8 cellular contexts compared by ENCODE assay signal in the genomic region with DNA sequence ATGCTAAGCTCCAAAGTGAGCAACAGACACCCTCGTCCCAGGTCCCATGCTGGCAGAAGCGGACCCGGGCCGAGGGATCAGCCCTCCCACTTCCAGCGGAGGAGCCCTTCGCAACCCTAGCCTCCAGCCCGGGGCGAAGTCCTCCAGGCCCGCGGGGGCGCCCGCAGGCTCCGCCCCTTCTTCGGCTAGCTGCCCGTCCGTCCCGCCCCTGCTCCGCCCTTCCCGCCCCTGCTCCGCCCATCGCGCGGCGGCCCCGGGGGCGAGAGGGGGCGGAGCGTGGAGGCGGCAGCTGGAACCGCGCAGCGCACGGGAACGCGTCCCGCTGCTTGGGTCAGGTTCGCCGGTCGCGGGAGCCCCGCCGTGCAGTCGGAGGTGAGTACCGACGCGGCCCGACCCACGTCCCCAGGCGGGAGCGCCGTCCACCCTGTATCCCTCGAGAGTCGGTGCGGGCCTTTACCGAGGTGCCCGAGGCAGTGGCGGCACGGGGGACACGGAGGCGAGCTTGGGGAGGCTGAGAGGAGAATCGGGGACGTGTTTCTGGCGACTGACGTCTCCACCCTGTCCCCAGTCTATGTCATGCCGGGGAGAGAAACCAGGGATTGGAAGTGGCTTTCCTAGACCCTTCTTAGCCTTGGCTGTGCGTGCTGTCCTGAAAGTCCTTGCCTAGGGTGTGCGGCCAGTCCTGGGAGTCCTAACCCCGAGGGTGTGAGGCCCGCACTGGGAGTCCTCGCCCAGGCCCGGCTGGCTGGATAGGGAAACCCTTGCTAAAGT. TPM values are rescaled to one million over a fixed set of nuclear protein-coding genes. Genes with fewer than 3 reads are reported as not detected.
DNase-seq lines count a peak whose midpoint lies in the region; ATAC-seq, FAIRE-seq and TF ChIP-seq lines count a peak whose summit lies in the region.

TSS of gene ACO1 (plus strand) at position 280 of the 771 bp plus-strand sequence. CDS start 20,864 bp downstream, outside the sequence.

- 5% methylated on average over 12 of the region's 71 CpGs for WGBS in HepG2 (ENCODE audit: low lambda C conversion rate)

- H3K9me3 ChIP-seq in HepG2 (ENCODE audit: low read length): no peaks in the 10 kb centered on the region

- BruUV-seq in HepG2 (replicated peaks; lab: Mats Ljungman, UMichigan): no TSS peak

- in situ Hi-C loops in HepG2 (cut with HindIII; ENCODE audit: extremely low pct_ligation_motif_present, low pct_unique_long_range_greater_than_20kb): loop anchor here (5.0 kb wide), 3 partner anchors 48 to 188 kb away; partner anchors contain the start of genes NDUFB6 and RIGI

- peak within 1 kb of the TSS; percentile 84 for H2AFZ ChIP-seq in HepG2 (ENCODE audit: low read length)

- peaks cover 39% of the 10 kb centered on the region for H3K4me1 ChIP-seq in HepG2 (ENCODE audit: insufficient read depth, low read length)

- no peaks in the 10 kb centered on the region; the same call in 1 of the 2 replicates for H4K20me1 ChIP-seq in HepG2 (ENCODE audit: insufficient read depth, low read length)

- H3K27me3 ChIP-seq in BJ (ENCODE audit: control insufficient read depth, insufficient read depth, low read length) (no peaks in the 10 kb centered on the region; the same call in 1 of the 2 replicates), HepG2 (ENCODE audit: control insufficient read depth in 1 of 2, insufficient read depth in 2 of 2, low read length in 2 of 2) (no peaks in the 10 kb centered on the region; a peak in 1 of 5 replicates)

- peak; percentile 57 to 87; a peak in 3 of 4 replicates for TF ChIP-seq POLR2A in HepG2 (IDR thresholded peaks at IDR 0.05; ENCODE audit: insufficient read depth in 1 of 2, low read depth in 2 of 2, low read length in 2 of 2)

- peak within 1 kb of the TSS; percentile 81 for H3K27ac ChIP-seq in HepG2 (ENCODE audit: extremely low read length, insufficient read depth, low read length)

- TF ChIP-seq RAD21 in HepG2 (CRISPR knock-in tag; IDR thresholded peaks at IDR 0.05): peak; percentile 26; the same call in 1 of the 2 replicates

- H3K36me3 ChIP-seq in BJ (ENCODE audit: control insufficient read depth, insufficient read depth, low read length): peaks cover 2% of the 10 kb centered on the region; the same call in 1 of the 2 replicates
- no peaks in the 10 kb centered on the region for H3K36me3 ChIP-seq in HepG2 (replicated peaks in 1 of 2; ENCODE audit: control insufficient read depth in 1 of 2, insufficient read depth in 2 of 2, low read length in 2 of 2)

- peak; percentile 30 for FAIRE-seq in HepG2 (lab: Jason Lieb, UNC)

- ATAC-seq in GM19043 (IDR thresholded peaks at IDR 0.05; ENCODE audit: low read depth, unreplicated experiment) (peak; percentile 98), HG03342 (IDR thresholded peaks at IDR 0.05; ENCODE audit: unreplicated experiment) (peak; percentile 97), HepG2 (peak; percentile 94)

- CTCF ChIA-PET in BJ (lab: Yijun Ruan, JAX): interaction anchor here (0.6 to 5.8 kb wide), 10 partner anchors 9 to 590 kb away, joined by 3 to 66 read pairs (median 4); partner anchors contain the start of gene NDUFB6
- CTCF ChIA-PET in HepG2 (lab: Yijun Ruan, JAX; ENCODE audit: low intra/inter-chr PET ratio, low total read pairs): interaction anchor here (1.9 kb wide), 1 partner anchor 188 kb away, joined by 5 read pairs; the partner anchor contains the start of gene NDUFB6

- peak within 1 kb of the TSS; percentile 93 for H3K9ac ChIP-seq in HepG2 (ENCODE audit: insufficient read depth, low read depth, low read length)

- H3K4me3 ChIP-seq in BJ (ENCODE audit: low read depth, low read length) (peak within 1 kb of the TSS; percentile 87), HepG2 (replicated peaks in 1 of 3; ENCODE audit: insufficient read depth in 1 of 3, low read depth in 2 of 3, low read length in 3 of 3) (peak within 1 kb of the TSS; percentile 79 to 98 (median 95))

- TF ChIP-seq EP300 in HepG2 (IDR thresholded peaks at IDR 0.05; ENCODE audit: low read depth in 2 of 2, low read length in 2 of 2): peak in 1 of 2 experiments; percentile 45; a peak in 1 of 4 replicates
- TF ChIP-seq EP300 in HepG2 (CRISPR knock-in tag; IDR thresholded peaks at IDR 0.05; ENCODE audit: borderline replicate concordance): no peak

- no peak for DNase-seq in BJ (ENCODE audit: low read depth)
- peak; percentile 77 for DNase-seq in NCI-H510A treated with DMSO at 0.1 percent for 48 hours (lab: John Stamatoyannopoulos, UW)
- DNase-seq in activated CD4-positive, alpha-beta T cell treated with anti-CD3 and anti-CD28 coated beads, Interleukin-2, amount 50 U/mL, for 24 hours (ENCODE audit: low read depth in 1 of 2, low spot score in 1 of 2): peak; percentile 60 to 74
- DNase-seq in dedifferentiated amniotic fluid mesenchymal stem cell (ENCODE audit: extremely low spot score): peak; percentile 69
- DNase-seq in HepG2 (ENCODE audit: low spot score): peak; percentile 80
- peak; percentile 77 to 84 for DNase-seq in stimulated activated CD4-positive, alpha-beta T cell treated with anti-CD3 and anti-CD28 coated beads, Interleukin-2, amount 100 ng/mL, for 48 hours

- H3K4me2 ChIP-seq in HepG2 (ENCODE audit: low read depth, low read length): peak within 1 kb of the TSS; percentile 98

- TF ChIP-seq CTCF in BJ (IDR thresholded peaks at IDR 0.05; ENCODE audit: insufficient read depth, low read depth, low read length): peak; percentile 14; the same call in 1 of the 2 replicates
- TF ChIP-seq CTCF in HepG2 (CRISPR knock-in tag; IDR thresholded peaks at IDR 0.05): peak; percentile 55

- peaks cover 43% of the 10 kb centered on the region for H3K79me2 ChIP-seq in HepG2 (ENCODE audit: insufficient read depth, low read length)

- intact Hi-C loops in HepG2 (cut with micrococcal nuclease; ENCODE audit: unreplicated experiment): loop anchor here (1.0 kb wide), 1 partner anchor 42 kb away; no protein-coding TSS in a partner anchor

- POLR2A ChIA-PET in BJ (lab: Charles Lee) (interaction anchor here (0.6 to 1.2 kb wide), 4 partner anchors 14 to 190 kb away, joined by 3 to 14 read pairs (median 3); no protein-coding TSS in a partner anchor), HepG2 (lab: Yijun Ruan, JAX) (interaction anchor here (0.7 to 3.0 kb wide), 13 partner anchors 10 to 640 kb away, joined by 3 to 34 read pairs (median 4); partner anchors contain the start of genes DNAJA1, NDUFB6, RIGI and SMIM27)

TF ChIP-seq in HepG2, 621 proteins besides CTCF, POLR2A, EP300 and RAD21 (continues in another document):
- TF ChIP-seq NFKBIZ (CRISPR knock-in tag; IDR thresholded peaks at IDR 0.05) (no peak), SALL1 (CRISPR knock-in tag; IDR thresholded peaks at IDR 0.05) (peak; percentile 84), THAP11 (CRISPR knock-in tag; IDR thresholded peaks at IDR 0.05) (peak; percentile 69), ZNF101 (CRISPR knock-in tag; IDR thresholded peaks at IDR 0.05; ENCODE audit: borderline replicate concordance, low read depth) (no peak), ZNF329 (CRISPR knock-in tag; IDR thresholded peaks at IDR 0.05; ENCODE audit: low read depth) (no peak), MYPOP (CRISPR knock-in tag; IDR thresholded peaks at IDR 0.05) (peak; percentile 80), ZNF605 (CRISPR knock-in tag; IDR thresholded peaks at IDR 0.05) (peak; percentile 83; the same call in 1 of the 2 replicates), RAD51 (IDR thresholded peaks at IDR 0.05; ENCODE audit: borderline replicate concordance) (no peak), ZSCAN29 (CRISPR knock-in tag; conservative IDR thresholded peaks at IDR 0.05) (no peak; the same call in 1 of the 2 replicates), PPARG (CRISPR knock-in tag; conservative IDR thresholded peaks at IDR 0.05) (peak; percentile 33; the same call in 1 of the 2 replicates), DDIT3 (CRISPR knock-in tag; IDR thresholded peaks at IDR 0.05) (no peak)

RNA-seq across cellular contexts. Expression of gene ACO1, which starts in this region (rescaled TPM):
- 93.8 and 111 TPM in 2 replicates for polyA plus RNA-seq in BJ (2011; rRNA removed)
- 49.4 and 79.9 TPM in 2 replicates for polyA minus RNA-seq in BJ (2011; rRNA and poly(A)+ RNA removed)
- total RNA-seq in HepG2 (2016; rRNA removed; fragmentation: Illumina TruSeq; extraction: Trizol): 48.2 and 68.9 TPM in 2 replicates
- 2.2 and 2.8 TPM in 2 replicates for total RNA-seq in HepG2 (2016; cell fraction: cytosol; rRNA removed; fragmentation: Illumina TruSeq; extraction: Trizol; ENCODE audit: low read depth)
- total RNA-seq in HepG2 (2016; cell fraction: insoluble cytoplasmic fraction; rRNA removed; fragmentation: Illumina TruSeq; extraction: Trizol): 47.4 and 67.6 TPM in 2 replicates
- total RNA-seq in HepG2 (2016; cell fraction: membrane; rRNA removed; fragmentation: Illumina TruSeq; extraction: Trizol): 12.2 and 12.8 TPM in 2 replicates
- 29.5 and 29.9 TPM in 2 replicates for total RNA-seq in HepG2 (2016; cell fraction: nucleus; rRNA removed; fragmentation: Illumina TruSeq; extraction: Trizol)
- 18.2 and 20.1 TPM in 2 replicates for polyA plus RNA-seq in HepG2 (2011; rRNA removed)
- polyA plus RNA-seq in HepG2 (2011; cell fraction: cytosol; rRNA removed): 16.7 and 19.7 TPM in 2 replicates
- 9.5 and 11.8 TPM in 2 replicates for polyA plus RNA-seq in HepG2 (2011; cell fraction: nucleus; rRNA removed)
- 16.9 and 21.1 TPM in 2 replicates for polyA plus RNA-seq in HepG2 (2012)
- polyA plus RNA-seq in HepG2 (2016; cell fraction: cytosol; fragmentation: Illumina TruSeq; extraction: Trizol; ENCODE audit: low read depth): 1.9 and 2.4 TPM in 2 replicates
- 48.7 and 51.7 TPM in 2 replicates for polyA plus RNA-seq in HepG2 (2016; cell fraction: insoluble cytoplasmic fraction; fragmentation: Illumina TruSeq; extraction: Trizol; ENCODE audit: low read depth)
- polyA plus RNA-seq in HepG2 (2016; cell fraction: membrane; fragmentation: Illumina TruSeq; extraction: Trizol; ENCODE audit: low read depth): 5.4 and 5.5 TPM in 2 replicates
- polyA plus RNA-seq in HepG2 (2016; cell fraction: nucleus; fragmentation: Illumina TruSeq; extraction: Trizol; ENCODE audit: insufficient read depth, low read depth): 19.4 and 21.0 TPM in 2 replicates
- 33.7 and 43.0 TPM in 2 replicates for polyA minus RNA-seq in HepG2 (2011; rRNA and poly(A)+ RNA removed; ENCODE audit: low replicate concordance)
- 21.6 and 23.6 TPM in 2 replicates for polyA minus RNA-seq in HepG2 (2011; cell fraction: cytosol; rRNA and poly(A)+ RNA removed)
- polyA minus RNA-seq in HepG2 (2011; cell fraction: nucleus; rRNA and poly(A)+ RNA removed): 26.0 and 30.2 TPM in 2 replicates
